Comparison of ENCODE assay signal across 9 cellular contexts in genomic region chr2:36889782-36890181, GRCh38.
DNase-seq lines count a peak whose midpoint lies in the region; ATAC-seq and TF ChIP-seq lines count a peak whose summit lies in the region.
"Had no signal": no experiment of that assay in that cellular context is flagged by ENCODE, and none has a peak within 500 bp of the region (broad histone marks: within the 10 kb centered on the region; RNA-seq: fewer than 3 reads in every experiment).

No MANE protein-coding gene starts in this region.

- peaks cover 13% of the 10 kb centered on the region for H3K4me1 ChIP-seq in GM23248 (ENCODE audit: insufficient read depth)

- 0 out of 2 replicates have a peak overlapping the region, but pooled peaks have one; percentile 2 for H2AFZ ChIP-seq in GM23248

- peaks cover 5% of the 10 kb centered on the region for H3K36me3 ChIP-seq in GM23248 (ENCODE audit: low read depth)

- H3K4me3 ChIP-seq in GM23248: peak overlapping the region; percentile 41

- DNase-seq in A172 (ENCODE audit: low spot score) (peak; percentile 92), GM23248 (peak; percentile 97), glomerular visceral epithelial cell (ENCODE audit: extremely low spot score) (peak; percentile 74), cerebellum (ENCODE audit: low spot score) (no peak), left lobe of liver (ENCODE audit: low spot score) (no peak)
- DNase-seq: activated CD4-positive, alpha-beta T cell treated with anti-CD3 and anti-CD28 coated beads, Interleukin-2, amount 50 U/mL, for 1 hour had no signal

- peak overlapping the region; percentile 71 for H3K4me2 ChIP-seq in GM23248 (ENCODE audit: unreplicated experiment)

- H3K79me2 ChIP-seq in GM23248 (ENCODE audit: insufficient read depth): no peaks in the 10 kb centered on the region; the same call in 1 of the 2 replicates

- peak overlapping the region; percentile 76 for H3K27ac ChIP-seq in GM23248

- in situ Hi-C loops in GM23248 (cut with MboI): no loop called here

- H3F3A ChIP-seq in GM23248 (ENCODE audit: insufficient read depth): peaks cover 20% of the 10 kb centered on the region

- H3K9me2 ChIP-seq in GM23248 (ENCODE audit: insufficient read depth): no peaks in the 10 kb centered on the region; the same call in 1 of the 2 replicates

- ATAC-seq in SK-N-SH treated with all-trans-retinoic acid at 6 μM for 48 hours (peak; percentile 99), left lobe of liver (no peak), GM21381 (IDR thresholded peaks at IDR 0.05; ENCODE audit: unreplicated experiment) (no peak), GM21619 (IDR thresholded peaks at IDR 0.05; ENCODE audit: unreplicated experiment) (no peak)

- WGBS in GM23248 (ENCODE audit: low coverage in 1 of 2, low lambda C conversion rate in 2 of 2, missing lambda C conversion rate in 2 of 2), 2 experiments: 11 to 16% methylated on average over 4 of the region's 4 CpGs

- H3K9me3 ChIP-seq in GM23248 (ENCODE audit: low read depth): no peaks in the 10 kb centered on the region

- no peaks in the 10 kb centered on the region for H3K27me3 ChIP-seq in GM23248 (replicated peaks; ENCODE audit: insufficient read depth)

- H3K9ac ChIP-seq in GM23248: peak overlapping the region; percentile 41

- H4K20me1 ChIP-seq in GM23248 (ENCODE audit: insufficient read depth): no peaks in the 10 kb centered on the region

TF ChIP-seq in SK-N-SH treated with all-trans-retinoic acid at 6 μM for 48 hours, 23 proteins besides CTCF, POLR2A, EP300 and RAD21:
- TF ChIP-seq ZNF565 (CRISPR knock-in tag; conservative IDR thresholded peaks at IDR 0.05; ENCODE audit: low read depth) (no peak), ISL1 (CRISPR knock-in tag; IDR thresholded peaks at IDR 0.05) (peak; percentile 38; the same call in 1 of the 2 replicates)

Comparison
In these comparisons a context has a peak if more than half of its experiments do, and no peak if none do; other contexts are left out.
1. DNase-seq: peak in A172 (single experiment), GM23248 (single experiment) and glomerular visceral epithelial cell (single experiment); none in cerebellum (single experiment) and left lobe of liver (single experiment).